20 cellular contexts compared by ENCODE assay signal in the genomic region with DNA sequence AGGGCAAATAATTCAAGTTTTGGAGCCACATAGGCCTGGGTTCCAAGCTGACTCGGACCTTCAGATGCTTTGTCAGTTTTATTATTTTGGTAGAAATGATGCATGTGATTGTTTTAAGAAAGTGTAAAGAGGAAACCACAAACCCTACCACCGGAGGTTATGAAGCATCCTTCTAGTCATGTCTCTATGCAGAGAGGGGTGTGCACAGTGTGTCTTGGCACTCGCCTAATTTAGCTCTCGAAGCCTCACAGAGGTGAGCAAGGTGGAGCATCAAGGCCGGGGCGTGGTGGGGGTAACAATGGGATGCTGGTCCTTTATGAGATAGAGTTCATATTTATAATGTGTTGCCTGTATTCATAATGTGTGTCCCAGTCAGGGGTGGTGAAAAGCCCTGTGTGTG.
DNase-seq lines count a peak whose midpoint lies in the region; ATAC-seq lines count a peak whose summit lies in the region.
"Had no signal": no experiment of that assay in that cellular context is flagged by ENCODE, and none has a peak within 500 bp of the region (broad histone marks: within the 10 kb centered on the region; RNA-seq: fewer than 3 reads in every experiment).

No MANE protein-coding gene starts in this region.

- ATAC-seq in activated T-helper 17 cell treated with anti-CD3 and anti-CD28 coated beads, Interleukin-2, amount 50 U/mL, for 72 hours (replicated peaks): peak; percentile 80
- ATAC-seq: left cardiac atrium; stimulated activated naive B cell treated with anti-CD40 and anti-IgM and Interleukin-4, amounts not matched to agents 10 μg/mL and 1 μg/mL and 100 μg/mL, for 72 hours had no signal

- H3K4me1 Mint-ChIP-seq in activated naive CD4-positive, alpha-beta T cell treated with anti-CD3 and anti-CD28 coated beads, Interleukin-2, amount 10 ng/mL, durations not matched to agents 7 days and 5 days: peaks cover 27% of the 10 kb centered on the region
- peaks cover 5% of the 10 kb centered on the region for H3K4me1 Mint-ChIP-seq in activated T-helper 17 cell treated with anti-CD3 and anti-CD28 coated beads, Interleukin-2, amount 50 U/mL, for 72 hours

- peaks cover 7% of the 10 kb centered on the region for H3K27me3 Mint-ChIP-seq in activated naive CD4-positive, alpha-beta T cell treated with anti-CD3 and anti-CD28 coated beads, Interleukin-2, amount 10 ng/mL, durations not matched to agents 7 days and 5 days
- no peaks in the 10 kb centered on the region for H3K27me3 Mint-ChIP-seq in activated T-helper 17 cell treated with anti-CD3 and anti-CD28 coated beads, Interleukin-2, amount 50 U/mL, for 72 hours
- H3K27me3 Mint-ChIP-seq: stimulated activated naive B cell treated with anti-CD40 and anti-IgM and Interleukin-4, amounts not matched to agents 10 μg/mL and 1 μg/mL and 100 μg/mL, for 72 hours had no signal

- CTCF ChIA-PET in activated naive CD4-positive, alpha-beta T cell treated with anti-CD3 and anti-CD28 coated beads, Interleukin-2, amount 10 ng/mL, durations not matched to agents 7 days and 5 days (lab: Charles Lee): interaction anchor here (1.1 to 2.6 kb wide), 3 partner anchors 19 to 215 kb away, joined by 3 to 9 read pairs (median 3); partner anchors contain the start of gene SMAD6

- peak overlapping the region; percentile 55 for H3K27ac Mint-ChIP-seq in activated naive CD4-positive, alpha-beta T cell treated with anti-CD3 and anti-CD28 coated beads, Interleukin-2, amount 10 ng/mL, durations not matched to agents 7 days and 5 days
- no peak overlapping the region for H3K27ac Mint-ChIP-seq in activated T-helper 17 cell treated with anti-CD3 and anti-CD28 coated beads, Interleukin-2, amount 50 U/mL, for 72 hours
- H3K27ac Mint-ChIP-seq: stimulated activated naive B cell treated with anti-CD40 and anti-IgM and Interleukin-4, amounts not matched to agents 10 μg/mL and 1 μg/mL and 100 μg/mL, for 72 hours had no signal

- H3K9me3 Mint-ChIP-seq in activated naive CD4-positive, alpha-beta T cell treated with anti-CD3 and anti-CD28 coated beads, Interleukin-2, amount 10 ng/mL, durations not matched to agents 7 days and 5 days: no peaks in the 10 kb centered on the region
- no peaks in the 10 kb centered on the region for H3K9me3 Mint-ChIP-seq in activated T-helper 17 cell treated with anti-CD3 and anti-CD28 coated beads, Interleukin-2, amount 50 U/mL, for 72 hours
- H3K9me3 Mint-ChIP-seq: stimulated activated naive B cell treated with anti-CD40 and anti-IgM and Interleukin-4, amounts not matched to agents 10 μg/mL and 1 μg/mL and 100 μg/mL, for 72 hours had no signal

- peak; percentile 58 for DNase-seq in activated naive CD4-positive, alpha-beta T cell treated with anti-CD3 and anti-CD28 coated beads, Interleukin-2, amount 10 ng/mL, durations not matched to agents 7 days and 5 days
- DNase-seq in activated naive CD4-positive, alpha-beta T cell (lab: John Stamatoyannopoulos, UW): no peak
- DNase-seq in KG1 (lab: John Stamatoyannopoulos, UW) (peak; percentile 26), putamen (ENCODE audit: low spot score) (no peak), islet precursor cell (no peak), COLO668 (lab: John Stamatoyannopoulos, UW; ENCODE audit: unreplicated experiment) (no peak)
- DNase-seq: activated effector memory CD4-positive, alpha-beta T cell treated with anti-CD3 and anti-CD28 coated beads, Interleukin-2, amount 50 U/mL, for 16 hours; anterior cingulate cortex; Caco-2; dermis blood vessel endothelial cell; DMS79 treated with DMSO at 0.1 percent for 48 hours; glutamatergic neuron; left cardiac atrium; mesenchymal stem cell; NCI-H1092; NCI-H2029; NCI-H226; stimulated activated naive B cell treated with anti-CD40 and anti-IgM and Interleukin-4, amounts not matched to agents 10 μg/mL and 1 μg/mL and 100 μg/mL, for 72 hours; WERI-Rb-1 had no signal

- H3K4me3 Mint-ChIP-seq in activated naive CD4-positive, alpha-beta T cell treated with anti-CD3 and anti-CD28 coated beads, Interleukin-2, amount 10 ng/mL, durations not matched to agents 7 days and 5 days: no peak overlapping the region
- H3K4me3 Mint-ChIP-seq in activated T-helper 17 cell treated with anti-CD3 and anti-CD28 coated beads, Interleukin-2, amount 50 U/mL, for 72 hours: no peak overlapping the region
- H3K4me3 Mint-ChIP-seq: stimulated activated naive B cell treated with anti-CD40 and anti-IgM and Interleukin-4, amounts not matched to agents 10 μg/mL and 1 μg/mL and 100 μg/mL, for 72 hours had no signal

- no peaks in the 10 kb centered on the region for H3K36me3 Mint-ChIP-seq in activated naive CD4-positive, alpha-beta T cell treated with anti-CD3 and anti-CD28 coated beads, Interleukin-2, amount 10 ng/mL, durations not matched to agents 7 days and 5 days
- no peaks in the 10 kb centered on the region for H3K36me3 Mint-ChIP-seq in activated T-helper 17 cell treated with anti-CD3 and anti-CD28 coated beads, Interleukin-2, amount 50 U/mL, for 72 hours (ENCODE audit: low read depth)
- H3K36me3 Mint-ChIP-seq: stimulated activated naive B cell treated with anti-CD40 and anti-IgM and Interleukin-4, amounts not matched to agents 10 μg/mL and 1 μg/mL and 100 μg/mL, for 72 hours had no signal

Comparison
In these comparisons a context has a peak if more than half of its experiments do, and no peak if none do; other contexts are left out.
1. DNase-seq: peak in activated naive CD4-positive, alpha-beta T cell treated with anti-CD3 and anti-CD28 coated beads, Interleukin-2, amount 10 ng/mL, durations not matched to agents 7 days and 5 days (single experiment) and KG1 (single experiment); none in activated naive CD4-positive, alpha-beta T cell (0 of 4), putamen (single experiment), islet precursor cell (single experiment) and COLO668 (single experiment).